Comparison of ENCODE assay signal across 9 cellular contexts in the genomic region with DNA sequence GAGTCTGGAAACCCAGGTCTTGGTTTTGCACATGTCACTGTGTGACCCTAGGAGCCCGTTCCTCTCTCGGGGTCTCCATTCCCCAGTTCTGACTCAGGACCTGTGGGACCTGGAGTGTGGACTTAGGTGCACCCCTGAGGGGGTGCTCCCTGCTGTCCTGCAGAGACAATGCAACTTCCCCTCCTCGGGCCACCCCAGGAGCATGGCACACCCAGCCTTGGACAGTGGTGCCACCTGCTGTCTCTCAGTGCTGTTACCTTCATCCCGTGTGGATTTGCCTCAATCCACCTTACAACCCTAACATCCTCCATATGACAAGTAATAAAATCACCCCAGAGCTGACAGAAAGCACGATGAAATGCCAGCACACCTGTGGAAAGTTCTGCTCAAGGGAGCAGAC. TPM values are rescaled to one million over a fixed set of nuclear protein-coding genes. Genes with fewer than 3 reads are reported as not detected.
DNase-seq lines count a peak whose midpoint lies in the region; ATAC-seq, FAIRE-seq and TF ChIP-seq lines count a peak whose summit lies in the region.
"Had no signal": no experiment of that assay in that cellular context is flagged by ENCODE, and none has a peak within 500 bp of the region (broad histone marks: within the 10 kb centered on the region; RNA-seq: fewer than 3 reads in every experiment).

No MANE protein-coding gene starts in this region.

- DNase-seq in CMK (ENCODE audit: low read depth) (peak; percentile 5), NCI-H69 (lab: John Stamatoyannopoulos, UW) (peak; percentile 60), astrocyte of the cerebellum (ENCODE audit: low read depth) (no peak), glomerular visceral epithelial cell (ENCODE audit: extremely low spot score) (no peak), NCI-H146 treated with DMSO at 0.1 percent for 48 hours (lab: John Stamatoyannopoulos, UW; ENCODE audit: unreplicated experiment) (no peak), H54 (ENCODE audit: insufficient read length, low spot score) (no peak)
- peak in 7 of 9 donors; percentile 8 to 40 (median 23) for DNase-seq in naive thymus-derived CD4-positive, alpha-beta T cell

- no peak overlapping the region for H3K4me3 ChIP-seq in astrocyte of the cerebellum (ENCODE audit: low read depth, low read length)
- no peak overlapping the region for H3K4me3 ChIP-seq in naive thymus-derived CD4-positive, alpha-beta T cell (ENCODE audit: low read length)

- no peak for TF ChIP-seq POLR2A in H54 (IDR thresholded peaks at IDR 0.05; ENCODE audit: low read depth, low read length)

- no peaks in the 10 kb centered on the region for H3K27me3 ChIP-seq in naive thymus-derived CD4-positive, alpha-beta T cell (ENCODE audit: control insufficient read depth in 2 of 2, insufficient read depth in 2 of 2, low read length in 2 of 2)
- H3K27me3 ChIP-seq: neutrophil had no signal

- H3K27ac Mint-ChIP-seq in naive thymus-derived CD4-positive, alpha-beta T cell: peak overlapping the region in 1 of 9 donors; percentile 51

- POLR2A ChIA-PET in naive thymus-derived CD4-positive, alpha-beta T cell (lab: Charles Lee): no interaction called here

- CTCF ChIA-PET in naive thymus-derived CD4-positive, alpha-beta T cell (lab: Charles Lee): interaction anchor here (0.6 to 3.2 kb wide), 7 partner anchors 13 to 357 kb away, joined by 3 to 27 read pairs (median 3); no protein-coding TSS in a partner anchor

- peak; percentile 58 for ATAC-seq in naive thymus-derived CD4-positive, alpha-beta T cell
- no peak for ATAC-seq in HG03095 (IDR thresholded peaks at IDR 0.05; ENCODE audit: unreplicated experiment)

- peaks cover 3 to 17% (median 10%) of the 10 kb centered on the region in 5 donors for H3K36me3 Mint-ChIP-seq in naive thymus-derived CD4-positive, alpha-beta T cell

- H3K4me1 Mint-ChIP-seq in naive thymus-derived CD4-positive, alpha-beta T cell: no peaks in the 10 kb centered on the region

- in situ Hi-C loops in astrocyte of the cerebellum (cut with HindIII; ENCODE audit: low sequenced_read_pairs): no loop called here

- H3K27ac ChIP-seq in naive thymus-derived CD4-positive, alpha-beta T cell (ENCODE audit: low read depth, low read length): no peak overlapping the region
- H3K27ac ChIP-seq: neutrophil had no signal

- no peaks in the 10 kb centered on the region for H3K27me3 Mint-ChIP-seq in naive thymus-derived CD4-positive, alpha-beta T cell

- no peak overlapping the region for H3K4me3 Mint-ChIP-seq in naive thymus-derived CD4-positive, alpha-beta T cell

- H3K36me3 ChIP-seq in naive thymus-derived CD4-positive, alpha-beta T cell (ENCODE audit: control insufficient read depth in 2 of 3, insufficient read depth in 3 of 3, low read length in 3 of 3): peaks cover 0 to 24% (median 0%) of the 10 kb centered on the region in 3 experiments
- H3K36me3 ChIP-seq: neutrophil had no signal

- intact Hi-C loops in naive thymus-derived CD4-positive, alpha-beta T cell (cut with micrococcal nuclease): loop anchor here (1.0 to 5.0 kb wide), 5 partner anchors 61 to 235 kb away; no protein-coding TSS in a partner anchor

- H3K9me3 Mint-ChIP-seq in naive thymus-derived CD4-positive, alpha-beta T cell: no peaks in the 10 kb centered on the region

- no peak for FAIRE-seq in H54 (lab: Jason Lieb, UNC)

- no peaks in the 10 kb centered on the region for H3K4me1 ChIP-seq in naive thymus-derived CD4-positive, alpha-beta T cell (ENCODE audit: control insufficient read depth in 2 of 2, insufficient read depth in 2 of 2, low read length in 2 of 2)

- TF ChIP-seq CTCF in astrocyte of the cerebellum (IDR thresholded peaks at IDR 0.05; ENCODE audit: low read depth, low read length, missing control alignments): peak; percentile 8

- no peaks in the 10 kb centered on the region for H3K9me3 ChIP-seq in naive thymus-derived CD4-positive, alpha-beta T cell (ENCODE audit: control insufficient read depth in 2 of 3, low read length in 3 of 3)
- H3K9me3 ChIP-seq: neutrophil had no signal

RNA-seq across cellular contexts. Expression of gene CRYBB3, which starts 27.5 kb away (rescaled TPM):
- not detected for total RNA-seq in naive thymus-derived CD4-positive, alpha-beta T cell
- polyA plus RNA-seq in naive thymus-derived CD4-positive, alpha-beta T cell: not detected

RNA-seq across cellular contexts. Expression of gene CRYBB2, which starts 47.3 kb away (rescaled TPM):
- not detected for total RNA-seq in naive thymus-derived CD4-positive, alpha-beta T cell
- polyA plus RNA-seq in naive thymus-derived CD4-positive, alpha-beta T cell: not detected

Comparison
In these comparisons a context has a peak if more than half of its experiments do, and no peak if none do; other contexts are left out.
1. DNase-seq: peak in CMK (single experiment), NCI-H69 (single experiment) and naive thymus-derived CD4-positive, alpha-beta T cell (7 of 9); none in astrocyte of the cerebellum (single experiment), glomerular visceral epithelial cell (single experiment), NCI-H146 treated with DMSO at 0.1 percent for 48 hours (single experiment) and H54 (single experiment).